ENCODE assay signal across 1 cellular context in the genomic region with DNA sequence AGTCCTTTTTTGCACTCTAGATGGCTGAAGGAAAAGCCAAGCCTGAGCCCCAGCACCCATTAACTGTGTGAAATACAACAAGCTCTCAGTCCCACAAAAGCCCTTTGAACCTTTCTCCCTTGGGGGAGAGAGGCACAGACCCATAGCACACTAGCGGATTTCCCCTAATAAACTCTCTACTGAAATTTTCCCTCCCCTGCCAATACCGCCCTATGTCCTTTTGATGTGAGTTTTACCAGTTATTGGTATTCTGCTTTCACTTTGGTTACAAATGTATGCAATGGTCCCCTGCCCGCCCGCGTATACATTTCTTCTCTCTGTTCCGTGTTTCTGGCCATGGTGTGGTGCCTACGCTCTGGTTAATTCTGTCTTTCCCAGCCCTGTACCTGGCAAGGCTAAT.
TF ChIP-seq lines count a peak whose summit lies in the region.

No MANE protein-coding gene starts in this region.

TF ChIP-seq in GM12878, 131 proteins besides CTCF, POLR2A, EP300 and RAD21 (continued from another document and continues in another):
- no peak for TF ChIP-seq PML (IDR thresholded peaks at IDR 0.05; ENCODE audit: low read length)
- no peak for TF ChIP-seq SMC3 (IDR thresholded peaks at IDR 0.05; ENCODE audit: borderline replicate concordance, low read length)
- no peak for TF ChIP-seq CBX3 (IDR thresholded peaks at IDR 0.05; ENCODE audit: borderline replicate concordance, low read depth)
- TF ChIP-seq, protein P1, sequence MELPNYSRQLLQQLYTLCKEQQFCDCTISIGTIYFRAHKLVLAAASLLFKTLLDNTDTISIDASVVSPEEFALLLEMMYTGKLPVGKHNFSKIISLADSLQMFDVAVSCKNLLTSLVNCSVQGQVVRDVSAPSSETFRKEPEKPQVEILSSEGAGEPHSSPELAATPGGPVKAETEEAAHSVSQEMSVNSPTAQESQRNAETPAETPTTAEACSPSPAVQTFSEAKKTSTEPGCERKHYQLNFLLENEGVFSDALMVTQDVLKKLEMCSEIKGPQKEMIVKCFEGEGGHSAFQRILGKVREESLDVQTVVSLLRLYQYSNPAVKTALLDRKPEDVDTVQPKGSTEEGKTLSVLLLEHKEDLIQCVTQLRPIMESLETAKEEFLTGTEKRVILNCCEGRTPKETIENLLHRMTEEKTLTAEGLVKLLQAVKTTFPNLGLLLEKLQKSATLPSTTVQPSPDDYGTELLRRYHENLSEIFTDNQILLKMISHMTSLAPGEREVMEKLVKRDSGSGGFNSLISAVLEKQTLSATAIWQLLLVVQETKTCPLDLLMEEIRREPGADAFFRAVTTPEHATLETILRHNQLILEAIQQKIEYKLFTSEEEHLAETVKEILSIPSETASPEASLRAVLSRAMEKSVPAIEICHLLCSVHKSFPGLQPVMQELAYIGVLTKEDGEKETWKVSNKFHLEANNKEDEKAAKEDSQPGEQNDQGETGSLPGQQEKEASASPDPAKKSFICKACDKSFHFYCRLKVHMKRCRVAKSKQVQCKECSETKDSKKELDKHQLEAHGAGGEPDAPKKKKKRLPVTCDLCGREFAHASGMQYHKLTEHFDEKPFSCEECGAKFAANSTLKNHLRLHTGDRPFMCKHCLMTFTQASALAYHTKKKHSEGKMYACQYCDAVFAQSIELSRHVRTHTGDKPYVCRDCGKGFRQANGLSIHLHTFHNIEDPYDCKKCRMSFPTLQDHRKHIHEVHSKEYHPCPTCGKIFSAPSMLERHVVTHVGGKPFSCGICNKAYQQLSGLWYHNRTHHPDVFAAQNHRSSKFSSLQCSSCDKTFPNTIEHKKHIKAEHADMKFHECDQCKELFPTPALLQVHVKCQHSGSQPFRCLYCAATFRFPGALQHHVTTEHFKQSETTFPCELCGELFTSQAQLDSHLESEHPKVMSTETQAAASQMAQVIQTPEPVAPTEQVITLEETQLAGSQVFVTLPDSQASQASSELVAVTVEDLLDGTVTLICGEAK (IDR thresholded peaks at IDR 0.05; ENCODE audit: borderline replicate concordance) = no peak
- peak; percentile 67; the same call in 1 of the 2 replicates for TF ChIP-seq YBX1 (IDR thresholded peaks at IDR 0.05)
- 0 out of 2 replicates have a peak, but pooled peaks have one; percentile 61 for TF ChIP-seq PAX8 (IDR thresholded peaks at IDR 0.05)
- TF ChIP-seq, protein P2, sequence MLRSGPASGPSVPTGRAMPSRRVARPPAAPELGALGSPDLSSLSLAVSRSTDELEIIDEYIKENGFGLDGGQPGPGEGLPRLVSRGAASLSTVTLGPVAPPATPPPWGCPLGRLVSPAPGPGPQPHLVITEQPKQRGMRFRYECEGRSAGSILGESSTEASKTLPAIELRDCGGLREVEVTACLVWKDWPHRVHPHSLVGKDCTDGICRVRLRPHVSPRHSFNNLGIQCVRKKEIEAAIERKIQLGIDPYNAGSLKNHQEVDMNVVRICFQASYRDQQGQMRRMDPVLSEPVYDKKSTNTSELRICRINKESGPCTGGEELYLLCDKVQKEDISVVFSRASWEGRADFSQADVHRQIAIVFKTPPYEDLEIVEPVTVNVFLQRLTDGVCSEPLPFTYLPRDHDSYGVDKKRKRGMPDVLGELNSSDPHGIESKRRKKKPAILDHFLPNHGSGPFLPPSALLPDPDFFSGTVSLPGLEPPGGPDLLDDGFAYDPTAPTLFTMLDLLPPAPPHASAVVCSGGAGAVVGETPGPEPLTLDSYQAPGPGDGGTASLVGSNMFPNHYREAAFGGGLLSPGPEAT (IDR thresholded peaks at IDR 0.05; ENCODE audit: low read depth) = peak; percentile 80
- TF ChIP-seq MEF2A (IDR thresholded peaks at IDR 0.05; ENCODE audit: insufficient read depth, low read depth, low read length) = no peak
- TF ChIP-seq, protein P3, sequence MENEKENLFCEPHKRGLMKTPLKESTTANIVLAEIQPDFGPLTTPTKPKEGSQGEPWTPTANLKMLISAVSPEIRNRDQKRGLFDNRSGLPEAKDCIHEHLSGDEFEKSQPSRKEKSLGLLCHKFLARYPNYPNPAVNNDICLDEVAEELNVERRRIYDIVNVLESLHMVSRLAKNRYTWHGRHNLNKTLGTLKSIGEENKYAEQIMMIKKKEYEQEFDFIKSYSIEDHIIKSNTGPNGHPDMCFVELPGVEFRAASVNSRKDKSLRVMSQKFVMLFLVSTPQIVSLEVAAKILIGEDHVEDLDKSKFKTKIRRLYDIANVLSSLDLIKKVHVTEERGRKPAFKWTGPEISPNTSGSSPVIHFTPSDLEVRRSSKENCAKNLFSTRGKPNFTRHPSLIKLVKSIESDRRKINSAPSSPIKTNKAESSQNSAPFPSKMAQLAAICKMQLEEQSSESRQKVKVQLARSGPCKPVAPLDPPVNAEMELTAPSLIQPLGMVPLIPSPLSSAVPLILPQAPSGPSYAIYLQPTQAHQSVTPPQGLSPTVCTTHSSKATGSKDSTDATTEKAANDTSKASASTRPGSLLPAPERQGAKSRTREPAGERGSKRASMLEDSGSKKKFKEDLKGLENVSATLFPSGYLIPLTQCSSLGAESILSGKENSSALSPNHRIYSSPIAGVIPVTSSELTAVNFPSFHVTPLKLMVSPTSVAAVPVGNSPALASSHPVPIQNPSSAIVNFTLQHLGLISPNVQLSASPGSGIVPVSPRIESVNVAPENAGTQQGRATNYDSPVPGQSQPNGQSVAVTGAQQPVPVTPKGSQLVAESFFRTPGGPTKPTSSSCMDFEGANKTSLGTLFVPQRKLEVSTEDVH (IDR thresholded peaks at IDR 0.05; ENCODE audit: low read depth, partially characterized antibody) = no peak
- TF ChIP-seq, protein P4, sequence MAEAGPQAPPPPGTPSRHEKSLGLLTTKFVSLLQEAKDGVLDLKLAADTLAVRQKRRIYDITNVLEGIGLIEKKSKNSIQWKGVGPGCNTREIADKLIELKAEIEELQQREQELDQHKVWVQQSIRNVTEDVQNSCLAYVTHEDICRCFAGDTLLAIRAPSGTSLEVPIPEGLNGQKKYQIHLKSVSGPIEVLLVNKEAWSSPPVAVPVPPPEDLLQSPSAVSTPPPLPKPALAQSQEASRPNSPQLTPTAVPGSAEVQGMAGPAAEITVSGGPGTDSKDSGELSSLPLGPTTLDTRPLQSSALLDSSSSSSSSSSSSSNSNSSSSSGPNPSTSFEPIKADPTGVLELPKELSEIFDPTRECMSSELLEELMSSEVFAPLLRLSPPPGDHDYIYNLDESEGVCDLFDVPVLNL (IDR thresholded peaks at IDR 0.05; ENCODE audit: low read depth, low read length) = no peak
- no peak for TF ChIP-seq SRF (IDR thresholded peaks at IDR 0.05; ENCODE audit: low read depth in 2 of 2, low read length in 2 of 2)
- TF ChIP-seq SMAD1 (IDR thresholded peaks at IDR 0.05; ENCODE audit: low read depth, partially characterized antibody) = peak; percentile 44
- TF ChIP-seq GABPA (IDR thresholded peaks at IDR 0.05; ENCODE audit: low read depth) = no peak
- 0 out of 2 replicates have a peak, but pooled peaks have one; percentile 12 for TF ChIP-seq DPF2 (IDR thresholded peaks at IDR 0.05)
- no peak for TF ChIP-seq SUZ12 (IDR thresholded peaks at IDR 0.05; ENCODE audit: unreplicated experiment)
- no peak for TF ChIP-seq EED (IDR thresholded peaks at IDR 0.05; ENCODE audit: low read depth)
- TF ChIP-seq ZSCAN29 (IDR thresholded peaks at IDR 0.05) = peak; percentile 74; the same call in 1 of the 2 replicates
- peak; percentile 39; the same call in 1 of the 2 replicates for TF ChIP-seq BCL11A (IDR thresholded peaks at IDR 0.05; ENCODE audit: low read depth, low read length)
- TF ChIP-seq NFIC (IDR thresholded peaks at IDR 0.05; ENCODE audit: low read depth, low read length) = no peak
- no peak for TF ChIP-seq POLR2AphosphoS5 (IDR thresholded peaks at IDR 0.05; ENCODE audit: low read length)
- no peak for TF ChIP-seq ZZZ3 (IDR thresholded peaks at IDR 0.05; ENCODE audit: control insufficient read depth, insufficient read length, low read depth)
- TF ChIP-seq, protein P5, sequence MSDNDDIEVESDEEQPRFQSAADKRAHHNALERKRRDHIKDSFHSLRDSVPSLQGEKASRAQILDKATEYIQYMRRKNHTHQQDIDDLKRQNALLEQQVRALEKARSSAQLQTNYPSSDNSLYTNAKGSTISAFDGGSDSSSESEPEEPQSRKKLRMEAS (IDR thresholded peaks at IDR 0.05; ENCODE audit: low read depth, low read length) = no peak
- no peak for TF ChIP-seq POLR2AphosphoS2 (IDR thresholded peaks at IDR 0.05; ENCODE audit: low read depth, low read length)
- TF ChIP-seq, protein P6, sequence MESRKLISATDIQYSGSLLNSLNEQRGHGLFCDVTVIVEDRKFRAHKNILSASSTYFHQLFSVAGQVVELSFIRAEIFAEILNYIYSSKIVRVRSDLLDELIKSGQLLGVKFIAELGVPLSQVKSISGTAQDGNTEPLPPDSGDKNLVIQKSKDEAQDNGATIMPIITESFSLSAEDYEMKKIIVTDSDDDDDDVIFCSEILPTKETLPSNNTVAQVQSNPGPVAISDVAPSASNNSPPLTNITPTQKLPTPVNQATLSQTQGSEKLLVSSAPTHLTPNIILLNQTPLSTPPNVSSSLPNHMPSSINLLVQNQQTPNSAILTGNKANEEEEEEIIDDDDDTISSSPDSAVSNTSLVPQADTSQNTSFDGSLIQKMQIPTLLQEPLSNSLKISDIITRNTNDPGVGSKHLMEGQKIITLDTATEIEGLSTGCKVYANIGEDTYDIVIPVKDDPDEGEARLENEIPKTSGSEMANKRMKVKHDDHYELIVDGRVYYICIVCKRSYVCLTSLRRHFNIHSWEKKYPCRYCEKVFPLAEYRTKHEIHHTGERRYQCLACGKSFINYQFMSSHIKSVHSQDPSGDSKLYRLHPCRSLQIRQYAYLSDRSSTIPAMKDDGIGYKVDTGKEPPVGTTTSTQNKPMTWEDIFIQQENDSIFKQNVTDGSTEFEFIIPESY (IDR thresholded peaks at IDR 0.05) = no peak
- TF ChIP-seq BACH1 (IDR thresholded peaks at IDR 0.05; ENCODE audit: borderline replicate concordance) = no peak
- no peak for TF ChIP-seq RCOR1 (conservative IDR thresholded peaks at IDR 0.05; ENCODE audit: low read depth, low read length)
- no peak for TF ChIP-seq LARP7 (IDR thresholded peaks at IDR 0.05)
- no peak for TF ChIP-seq SMAD5 (IDR thresholded peaks at IDR 0.05; ENCODE audit: low read depth)
- TF ChIP-seq, protein P7, sequence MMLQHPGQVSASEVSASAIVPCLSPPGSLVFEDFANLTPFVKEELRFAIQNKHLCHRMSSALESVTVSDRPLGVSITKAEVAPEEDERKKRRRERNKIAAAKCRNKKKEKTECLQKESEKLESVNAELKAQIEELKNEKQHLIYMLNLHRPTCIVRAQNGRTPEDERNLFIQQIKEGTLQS (IDR thresholded peaks at IDR 0.05; ENCODE audit: borderline replicate concordance, extremely low read depth, low read depth, low read length) = no peak
- TF ChIP-seq, protein P8, sequence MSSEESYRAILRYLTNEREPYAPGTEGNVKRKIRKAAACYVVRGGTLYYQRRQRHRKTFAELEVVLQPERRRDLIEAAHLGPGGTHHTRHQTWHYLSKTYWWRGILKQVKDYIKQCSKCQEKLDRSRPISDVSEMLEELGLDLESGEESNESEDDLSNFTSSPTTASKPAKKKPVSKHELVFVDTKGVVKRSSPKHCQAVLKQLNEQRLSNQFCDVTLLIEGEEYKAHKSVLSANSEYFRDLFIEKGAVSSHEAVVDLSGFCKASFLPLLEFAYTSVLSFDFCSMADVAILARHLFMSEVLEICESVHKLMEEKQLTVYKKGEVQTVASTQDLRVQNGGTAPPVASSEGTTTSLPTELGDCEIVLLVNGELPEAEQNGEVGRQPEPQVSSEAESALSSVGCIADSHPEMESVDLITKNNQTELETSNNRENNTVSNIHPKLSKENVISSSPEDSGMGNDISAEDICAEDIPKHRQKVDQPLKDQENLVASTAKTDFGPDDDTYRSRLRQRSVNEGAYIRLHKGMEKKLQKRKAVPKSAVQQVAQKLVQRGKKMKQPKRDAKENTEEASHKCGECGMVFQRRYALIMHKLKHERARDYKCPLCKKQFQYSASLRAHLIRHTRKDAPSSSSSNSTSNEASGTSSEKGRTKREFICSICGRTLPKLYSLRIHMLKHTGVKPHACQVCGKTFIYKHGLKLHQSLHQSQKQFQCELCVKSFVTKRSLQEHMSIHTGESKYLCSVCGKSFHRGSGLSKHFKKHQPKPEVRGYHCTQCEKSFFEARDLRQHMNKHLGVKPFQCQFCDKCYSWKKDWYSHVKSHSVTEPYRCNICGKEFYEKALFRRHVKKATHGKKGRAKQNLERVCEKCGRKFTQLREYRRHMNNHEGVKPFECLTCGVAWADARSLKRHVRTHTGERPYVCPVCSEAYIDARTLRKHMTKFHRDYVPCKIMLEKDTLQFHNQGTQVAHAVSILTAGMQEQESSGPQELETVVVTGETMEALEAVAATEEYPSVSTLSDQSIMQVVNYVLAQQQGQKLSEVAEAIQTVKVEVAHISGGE (CRISPR knock-in tag; IDR thresholded peaks at IDR 0.05) = no peak
- TF ChIP-seq, protein P9, sequence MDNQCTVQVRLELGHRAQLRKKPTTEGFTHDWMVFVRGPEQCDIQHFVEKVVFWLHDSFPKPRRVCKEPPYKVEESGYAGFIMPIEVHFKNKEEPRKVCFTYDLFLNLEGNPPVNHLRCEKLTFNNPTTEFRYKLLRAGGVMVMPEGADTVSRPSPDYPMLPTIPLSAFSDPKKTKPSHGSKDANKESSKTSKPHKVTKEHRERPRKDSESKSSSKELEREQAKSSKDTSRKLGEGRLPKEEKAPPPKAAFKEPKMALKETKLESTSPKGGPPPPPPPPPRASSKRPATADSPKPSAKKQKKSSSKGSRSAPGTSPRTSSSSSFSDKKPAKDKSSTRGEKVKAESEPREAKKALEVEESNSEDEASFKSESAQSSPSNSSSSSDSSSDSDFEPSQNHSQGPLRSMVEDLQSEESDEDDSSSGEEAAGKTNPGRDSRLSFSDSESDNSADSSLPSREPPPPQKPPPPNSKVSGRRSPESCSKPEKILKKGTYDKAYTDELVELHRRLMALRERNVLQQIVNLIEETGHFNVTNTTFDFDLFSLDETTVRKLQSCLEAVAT (IDR thresholded peaks at IDR 0.05) = peak; percentile 54; the same call in 1 of the 2 replicates
- no peak for TF ChIP-seq WRNIP1 (IDR thresholded peaks at IDR 0.05; ENCODE audit: borderline replicate concordance, low read depth, low read length)
- peak; percentile 56 to 65; a peak in 2 of 4 replicates for TF ChIP-seq IKZF2 (IDR thresholded peaks at IDR 0.05)
- peak; percentile 55; the same call in 1 of the 2 replicates for TF ChIP-seq CHD2 (IDR thresholded peaks at IDR 0.05; ENCODE audit: borderline replicate concordance, low read depth, low read length)
